ENCODE assay signal across 8 cellular contexts in genomic region chr6:34657037-34657306, GRCh38. TPM values are rescaled to one million over a fixed set of nuclear protein-coding genes. Genes with fewer than 3 reads are reported as not detected.
DNase-seq lines count a peak whose midpoint lies in the region; ATAC-seq and TF ChIP-seq lines count a peak whose summit lies in the region.

No MANE protein-coding gene starts in this region.

- H3K27me3 Mint-ChIP-seq in IgD-negative memory B cell (no peaks in the 10 kb centered on the region), natural killer cell (ENCODE audit: low read depth in 2 of 2) (no peaks in the 10 kb centered on the region)

- H3K4me3 Mint-ChIP-seq in IgD-negative memory B cell (peak overlapping the region; percentile 77 to 93 (median 86)), natural killer cell (peak overlapping the region; percentile 82)

- peaks cover 5% of the 10 kb centered on the region; the same call in 1 of the 2 replicates for H3K4me1 ChIP-seq in BE2C

- no peaks in the 10 kb centered on the region for H3K9me3 ChIP-seq in BE2C

- no peaks in the 10 kb centered on the region for H3K9me3 Mint-ChIP-seq in IgD-negative memory B cell
- no peaks in the 10 kb centered on the region for H3K9me3 Mint-ChIP-seq in natural killer cell

- intact Hi-C loops in natural killer cell (cut with micrococcal nuclease), result loop anchor here (2.0 kb wide), 2 partner anchors 14 to 40 kb away; partner anchors contain the start of gene ILRUN

- H3K4me1 Mint-ChIP-seq in IgD-negative memory B cell (peaks cover 45 to 47% (median 47%) of the 10 kb centered on the region in 3 donors), natural killer cell (peaks cover 39% of the 10 kb centered on the region in 2 donors)

- peak overlapping the region; percentile 67 to 98 (median 96) for H3K27ac Mint-ChIP-seq in IgD-negative memory B cell
- H3K27ac Mint-ChIP-seq in natural killer cell, result peak overlapping the region; percentile 88 to 91

- ATAC-seq in natural killer cell (no peak), HG02759 (IDR thresholded peaks at IDR 0.05; ENCODE audit: unreplicated experiment) (no peak), GM21786 (IDR thresholded peaks at IDR 0.05; ENCODE audit: unreplicated experiment) (no peak)

- no peaks in the 10 kb centered on the region for H3K36me3 ChIP-seq in BE2C

- H3K27me3 ChIP-seq in BE2C, result no peaks in the 10 kb centered on the region

- TF ChIP-seq CTCF in BE2C (IDR thresholded peaks at IDR 0.05; ENCODE audit: low read depth, low read length) (no peak), natural killer cell (IDR thresholded peaks at IDR 0.05) (no peak)

- DNase-seq in BE2C, result no peak
- DNase-seq in cerebellar cortex (ENCODE audit: low spot score), result peak; percentile 91
- no peak for DNase-seq in natural killer cell
- DNase-seq in SW480 (ENCODE audit: low spot score), result no peak
- no peak for DNase-seq in DMS79 (lab: John Stamatoyannopoulos, UW)

- H3K36me3 Mint-ChIP-seq in IgD-negative memory B cell (peaks cover 5% of the 10 kb centered on the region), natural killer cell (no peaks in the 10 kb centered on the region)

- H3K4me3 ChIP-seq in BE2C (ENCODE audit: low read depth, low read length), result peak overlapping the region; percentile 39

RNA-seq across cellular contexts. Expression of gene ILRUN, which starts 39.6 kb away (rescaled TPM):
- 38.0 TPM for polyA plus RNA-seq in BE2C (2012; ENCODE audit: insufficient read depth, insufficient read length, low read depth)
- 15.4 TPM for polyA plus RNA-seq in IgD-negative memory B cell
- total RNA-seq in natural killer cell, result 100 to 1,000 TPM in 1 of 3 donors, 10 to 100 TPM in 2; 91.2 to 101 (median 92.3) TPM
